10 cellular contexts compared by ENCODE assay signal in genomic region chr10:97412891-97413304, GRCh38. TPM values are rescaled to one million over a fixed set of nuclear protein-coding genes. Genes with fewer than 3 reads are reported as not detected.
DNase-seq lines count a peak whose midpoint lies in the region; ATAC-seq, FAIRE-seq and TF ChIP-seq lines count a peak whose summit lies in the region.
"Had no signal": no experiment of that assay in that cellular context is flagged by ENCODE, and none has a peak within 500 bp of the region (broad histone marks: within the 10 kb centered on the region; RNA-seq: fewer than 3 reads in every experiment).

No MANE protein-coding gene starts in this region.

- H3K27me3 Mint-ChIP-seq in activated T-cell treated with anti-CD3 and anti-CD28 coated beads, Interleukin-2, amount 50 U/mL, for 24 hours = no peaks in the 10 kb centered on the region

- no peak overlapping the region for H3K4me3 ChIP-seq in stomach

- WGBS in stomach, 5 donors = 67 to 82% (median 70%) methylated on average over 10 of the region's 10 CpGs

- H3K36me3 ChIP-seq in stomach = no peaks in the 10 kb centered on the region

- no peak for FAIRE-seq in GM12892 (lab: Jason Lieb, UNC)

- DNase-seq in stimulated activated naive CD4-positive, alpha-beta T cell treated with Interleukin-2 at 50 U/mL for 16 hours (lab: John Stamatoyannopoulos, UW) = peak; percentile 77
- DNase-seq in stimulated activated naive CD4-positive, alpha-beta T cell (lab: John Stamatoyannopoulos, UW) = no peak
- DNase-seq in activated T-cell treated with anti-CD3 and anti-CD28 coated beads, Interleukin-2, amount 50 U/mL, for 24 hours = peak; percentile 70
- DNase-seq in kidney glomerular epithelial cell (lab: John Stamatoyannopoulos, UW) = peak; percentile 52
- DNase-seq in GM12892 (ENCODE audit: insufficient read length) = no peak
- no peak for DNase-seq in stomach
- DNase-seq in effector CD4-positive, alpha-beta T cell = no peak
- DNase-seq: C1 segment of cervical spinal cord, SHP77 had no signal

- peaks cover 0 to 21% (median 6%) of the 10 kb centered on the region in 4 donors for H3K4me1 ChIP-seq in stomach

- H3K9me3 ChIP-seq in stomach = no peaks in the 10 kb centered on the region

- no peak for ATAC-seq in GM18519 (IDR thresholded peaks at IDR 0.05; ENCODE audit: low FRiP score, unreplicated experiment)

- peak overlapping the region in 1 of 5 donors; percentile 10 for H3K27ac ChIP-seq in stomach

- H3K4me3 Mint-ChIP-seq in activated T-cell treated with anti-CD3 and anti-CD28 coated beads, Interleukin-2, amount 50 U/mL, for 24 hours = peak overlapping the region; percentile 56

- TF ChIP-seq POLR2A in GM12892 (IDR thresholded peaks at IDR 0.05; ENCODE audit: low read depth, low read length) (no peak), stomach (IDR thresholded peaks at IDR 0.05) (no peak)

- intact Hi-C loops in stomach (cut with DNase I; ENCODE audit: low total_unique reads) = no loop called here

- no peaks in the 10 kb centered on the region for H3K9me3 Mint-ChIP-seq in activated T-cell treated with anti-CD3 and anti-CD28 coated beads, Interleukin-2, amount 50 U/mL, for 24 hours

- peak overlapping the region; percentile 95 for H3K27ac Mint-ChIP-seq in activated T-cell treated with anti-CD3 and anti-CD28 coated beads, Interleukin-2, amount 50 U/mL, for 24 hours

- TF ChIP-seq EP300 in stomach (IDR thresholded peaks at IDR 0.05) = no peak

- no peaks in the 10 kb centered on the region for H3K27me3 ChIP-seq in stomach

- TF ChIP-seq CTCF in stomach (IDR thresholded peaks at IDR 0.05) = no peak

- no peaks in the 10 kb centered on the region for H3K36me3 Mint-ChIP-seq in activated T-cell treated with anti-CD3 and anti-CD28 coated beads, Interleukin-2, amount 50 U/mL, for 24 hours (ENCODE audit: low read depth)

- H3K4me1 Mint-ChIP-seq in activated T-cell treated with anti-CD3 and anti-CD28 coated beads, Interleukin-2, amount 50 U/mL, for 24 hours (ENCODE audit: low read depth) = peaks cover 62% of the 10 kb centered on the region

RNA-seq across cellular contexts. Expression of gene RRP12, which starts 11.8 kb away (rescaled TPM):
- 14.5 TPM for polyA plus RNA-seq in GM12892 (2012; ENCODE audit: missing spikeins)
- total RNA-seq in stomach = 10 to 100 TPM in 4 of 5 donors, 1 to 10 TPM in 1; 3.5 to 22.2 (median 15.6) TPM
- 10 to 100 TPM; 12.0 to 16.8 (median 13.1) TPM for polyA plus RNA-seq in stomach

RNA-seq across cellular contexts. Expression of gene PGAM1, which starts 13.1 kb away (rescaled TPM):
- polyA plus RNA-seq in GM12892 (2012; ENCODE audit: missing spikeins) = 1,051 TPM
- 100 to 1,000 TPM in 1 of 5 donors, 10 to 100 TPM in 4; 29.2 to 122 (median 95.6) TPM for total RNA-seq in stomach
- polyA plus RNA-seq in stomach = 100 to 1,000 TPM; 116 to 180 (median 137) TPM

RNA-seq across cellular contexts. Expression of gene EXOSC1, which starts 32.9 kb away (rescaled TPM):
- 63.1 TPM for polyA plus RNA-seq in GM12892 (2012; ENCODE audit: missing spikeins)
- total RNA-seq in stomach = 10 to 100 TPM; 11.6 to 30.6 (median 14.5) TPM
- polyA plus RNA-seq in stomach = 10 to 100 TPM; 50.9 to 71.0 (median 52.7) TPM

RNA-seq across cellular contexts. Expression of gene ZDHHC16, which starts 33.1 kb away (rescaled TPM):
- polyA plus RNA-seq in GM12892 (2012; ENCODE audit: missing spikeins) = 21.8 TPM
- 10 to 100 TPM in 4 of 5 donors, 1 to 10 TPM in 1; 5.4 to 98.6 (median 35.9) TPM for total RNA-seq in stomach
- 10 to 100 TPM; 29.7 to 36.4 (median 30.7) TPM for polyA plus RNA-seq in stomach

Comparison
In these comparisons a context has a peak if more than half of its experiments do, and no peak if none do; other contexts are left out.
1. DNase-seq: peak in stimulated activated naive CD4-positive, alpha-beta T cell treated with Interleukin-2 at 50 U/mL for 16 hours (single experiment), activated T-cell treated with anti-CD3 and anti-CD28 coated beads, Interleukin-2, amount 50 U/mL, for 24 hours (single experiment) and kidney glomerular epithelial cell (single experiment); none in stimulated activated naive CD4-positive, alpha-beta T cell (0 of 6), GM12892 (single experiment), stomach (single experiment) and effector CD4-positive, alpha-beta T cell (single experiment).